In genomic region chr16:56997931-56998330, GRCh38 we compare ENCODE assay signal across 22 cellular contexts. TPM values are rescaled to one million over a fixed set of nuclear protein-coding genes. Genes with fewer than 3 reads are reported as not detected.
DNase-seq lines count a peak whose midpoint lies in the region; ATAC-seq and TF ChIP-seq lines count a peak whose summit lies in the region.
"Had no signal": no experiment of that assay in that cellular context is flagged by ENCODE, and none has a peak within 500 bp of the region (broad histone marks: within the 10 kb centered on the region; RNA-seq: fewer than 3 reads in every experiment).

No MANE protein-coding gene starts in this region.

- no peak overlapping the region for H3K9ac ChIP-seq in Karpas-422 (ENCODE audit: low read length)
- no peak overlapping the region for H3K9ac ChIP-seq in endodermal cell (ENCODE audit: extremely low read depth, low read length, poor library complexity, severe bottlenecking)

- no peak overlapping the region for H2AFZ ChIP-seq in Karpas-422 (ENCODE audit: low read length)

- TF ChIP-seq POLR2A in sigmoid colon (IDR thresholded peaks at IDR 0.05), result no peak

- H3K4me1 Mint-ChIP-seq in activated T-cell treated with anti-CD3 and anti-CD28 coated beads, Interleukin-2, amount 50 U/mL, for 4 hours (ENCODE audit: low read depth), result peaks cover 93% of the 10 kb centered on the region
- H3K4me1 Mint-ChIP-seq in activated naive CD8-positive, alpha-beta T cell treated with anti-CD3 and anti-CD28 coated beads, Interleukin-2, amount 10 ng/mL, durations not matched to agents 7 days and 5 days, result peaks cover 76% of the 10 kb centered on the region
- H3K4me1 Mint-ChIP-seq in endodermal cell, result no peaks in the 10 kb centered on the region

- POLR2A ChIA-PET in activated naive CD8-positive, alpha-beta T cell treated with anti-CD3 and anti-CD28 coated beads, Interleukin-2, amount 10 ng/mL, durations not matched to agents 7 days and 5 days (lab: Charles Lee), result interaction anchor here (0.7 to 4.2 kb wide), 5 partner anchors 9 to 282 kb away, joined by 3 to 47 read pairs (median 3); partner anchors contain the start of gene NLRC5

- TF ChIP-seq CTCF in sigmoid colon (IDR thresholded peaks at IDR 0.05) (no peak), endodermal cell (conservative IDR thresholded peaks at IDR 0.05) (no peak)

- H3K36me3 ChIP-seq in Karpas-422 (ENCODE audit: insufficient read depth, low read length) (no peaks in the 10 kb centered on the region), sigmoid colon (no peaks in the 10 kb centered on the region), endodermal cell (ENCODE audit: control insufficient read depth, insufficient read depth, low read length) (no peaks in the 10 kb centered on the region)
- H3K36me3 ChIP-seq: prostate gland had no signal

- H3K27ac Mint-ChIP-seq in activated naive CD8-positive, alpha-beta T cell treated with anti-CD3 and anti-CD28 coated beads, Interleukin-2, amount 10 ng/mL, durations not matched to agents 7 days and 5 days, result peak overlapping the region; percentile 23
- H3K27ac Mint-ChIP-seq in endodermal cell, result no peak overlapping the region

- DNase-seq in activated T-cell treated with anti-CD3 and anti-CD28 coated beads, Interleukin-2, amount 50 U/mL, for 4 hours, result no peak
- no peak for DNase-seq in activated T-cell treated with anti-CD3 and anti-CD28 coated beads, Interleukin-2, amount 50 U/mL, for 48 hours
- no peak for DNase-seq in Karpas-422
- peak; percentile 26 for DNase-seq in activated naive CD8-positive, alpha-beta T cell treated with anti-CD3 and anti-CD28 coated beads, Interleukin-2, amount 10 ng/mL, durations not matched to agents 7 days and 5 days
- DNase-seq in sigmoid colon, result peak; percentile 5
- DNase-seq in NCI-H526 treated with DMSO at 0.1 percent for 48 hours (lab: John Stamatoyannopoulos, UW), result no peak
- no peak for DNase-seq in cerebellar cortex (ENCODE audit: low spot score)
- no peak for DNase-seq in endodermal cell
- DNase-seq: DMS53; foreskin melanocyte; HCEC 1CT; NCI-H146; NCI-H2171 treated with DMSO at 0.1 percent for 48 hours; NCI-H69; stimulated activated CD8-positive, alpha-beta memory T cell treated with anti-CD3 and anti-CD28 coated beads, Interleukin-4, amount 100 ng/mL, for 48 hours had no signal

- no peaks in the 10 kb centered on the region for H3K9me3 Mint-ChIP-seq in activated T-cell treated with anti-CD3 and anti-CD28 coated beads, Interleukin-2, amount 50 U/mL, for 4 hours
- no peaks in the 10 kb centered on the region for H3K9me3 Mint-ChIP-seq in activated naive CD8-positive, alpha-beta T cell treated with anti-CD3 and anti-CD28 coated beads, Interleukin-2, amount 10 ng/mL, durations not matched to agents 7 days and 5 days
- no peaks in the 10 kb centered on the region for H3K9me3 Mint-ChIP-seq in endodermal cell
- H3K9me3 Mint-ChIP-seq: CD14-positive monocyte had no signal

- no peak for TF ChIP-seq EP300 in sigmoid colon (IDR thresholded peaks at IDR 0.05)

- H3K79me2 ChIP-seq in Karpas-422 (ENCODE audit: low read length), result peaks cover 67% of the 10 kb centered on the region

- H3K27ac ChIP-seq in Karpas-422 (ENCODE audit: low read length) (peak overlapping the region; percentile 26), sigmoid colon (no peak overlapping the region), endodermal cell (ENCODE audit: low read depth, low read length) (no peak overlapping the region)
- H3K27ac ChIP-seq: epithelial cell of prostate, prostate gland had no signal

- H3K4me3 Mint-ChIP-seq in activated T-cell treated with anti-CD3 and anti-CD28 coated beads, Interleukin-2, amount 50 U/mL, for 4 hours, result peak overlapping the region; percentile 35
- peak overlapping the region; percentile 12 for H3K4me3 Mint-ChIP-seq in activated naive CD8-positive, alpha-beta T cell treated with anti-CD3 and anti-CD28 coated beads, Interleukin-2, amount 10 ng/mL, durations not matched to agents 7 days and 5 days
- no peak overlapping the region for H3K4me3 Mint-ChIP-seq in endodermal cell
- H3K4me3 Mint-ChIP-seq: CD14-positive monocyte had no signal

- H3K9me3 ChIP-seq in Karpas-422 (ENCODE audit: low read length) (no peaks in the 10 kb centered on the region), sigmoid colon (no peaks in the 10 kb centered on the region), endodermal cell (ENCODE audit: control insufficient read depth, low read length) (no peaks in the 10 kb centered on the region)
- H3K9me3 ChIP-seq: prostate gland had no signal

- ATAC-seq in activated T-cell treated with anti-CD3 and anti-CD28 coated beads, Interleukin-2, amount 50 U/mL, for 4 hours, result no peak
- ATAC-seq in activated naive CD8-positive, alpha-beta T cell treated with anti-CD3 and anti-CD28 coated beads, Interleukin-2, amount 10 ng/mL, durations not matched to agents 7 days and 5 days (ENCODE audit: low read depth), result no peak
- ATAC-seq: HepG2, Right ventricle myocardium inferior had no signal

- peaks cover 16% of the 10 kb centered on the region for H3K36me3 Mint-ChIP-seq in activated T-cell treated with anti-CD3 and anti-CD28 coated beads, Interleukin-2, amount 50 U/mL, for 4 hours (ENCODE audit: insufficient read depth)
- peaks cover 43% of the 10 kb centered on the region for H3K36me3 Mint-ChIP-seq in activated naive CD8-positive, alpha-beta T cell treated with anti-CD3 and anti-CD28 coated beads, Interleukin-2, amount 10 ng/mL, durations not matched to agents 7 days and 5 days
- H3K36me3 Mint-ChIP-seq in endodermal cell (ENCODE audit: low read depth), result no peaks in the 10 kb centered on the region

- intact Hi-C loops in sigmoid colon (cut with DNase I), result no loop called here

- no peaks in the 10 kb centered on the region for H3K27me3 Mint-ChIP-seq in activated T-cell treated with anti-CD3 and anti-CD28 coated beads, Interleukin-2, amount 50 U/mL, for 4 hours (ENCODE audit: low read depth)
- H3K27me3 Mint-ChIP-seq in activated naive CD8-positive, alpha-beta T cell treated with anti-CD3 and anti-CD28 coated beads, Interleukin-2, amount 10 ng/mL, durations not matched to agents 7 days and 5 days, result no peaks in the 10 kb centered on the region
- peaks cover 16% of the 10 kb centered on the region for H3K27me3 Mint-ChIP-seq in endodermal cell (ENCODE audit: insufficient read depth)

- no peak overlapping the region for H3K4me2 ChIP-seq in Karpas-422 (ENCODE audit: low read depth, low read length, poor library complexity, severe bottlenecking)

- H3K9me2 ChIP-seq in Karpas-422 (replicated peaks; ENCODE audit: insufficient read depth, low read length), result no peaks in the 10 kb centered on the region

- peaks cover 50% of the 10 kb centered on the region for H3K4me1 ChIP-seq in Karpas-422 (ENCODE audit: low read length)
- peaks cover 0 to 14% (median 6%) of the 10 kb centered on the region in 4 donors for H3K4me1 ChIP-seq in sigmoid colon
- no peaks in the 10 kb centered on the region for H3K4me1 ChIP-seq in endodermal cell (ENCODE audit: control insufficient read depth, insufficient read depth, low read length)
- H3K4me1 ChIP-seq: prostate gland had no signal

- H3K4me3 ChIP-seq in Karpas-422 (ENCODE audit: low read length) (no peak overlapping the region), sigmoid colon (no peak overlapping the region), endodermal cell (ENCODE audit: low read length) (no peak overlapping the region)
- H3K4me3 ChIP-seq: prostate gland had no signal

- no peaks in the 10 kb centered on the region; the same call in 1 of the 2 replicates for H4K20me1 ChIP-seq in Karpas-422 (ENCODE audit: insufficient read depth, low read depth, low read length)

- WGBS in sigmoid colon, 2 donors, result 69 to 78% methylated on average over 3 of the region's 3 CpGs
- 86 to 90% methylated on average over 2 to 3 of the region's 3 CpGs for WGBS in endodermal cell (ENCODE audit: insufficient coverage in 1 of 2, insufficient read length in 1 of 2), 2 experiments

- H3K27me3 ChIP-seq in Karpas-422 (ENCODE audit: low read length) (no peaks in the 10 kb centered on the region), sigmoid colon (no peaks in the 10 kb centered on the region), endodermal cell (ENCODE audit: control insufficient read depth, insufficient read depth, low read length, poor library complexity, severe bottlenecking) (peaks cover 23% of the 10 kb centered on the region)

RNA-seq across cellular contexts. Expression of gene NLRC5, which starts 8.6 kb away (rescaled TPM):
- total RNA-seq in activated T-cell treated with anti-CD3 and anti-CD28 coated beads, Interleukin-2, amount 50 U/mL, for 4 hours, result 100 to 1,000 TPM; 143 to 180 (median 158) TPM
- 103 and 116 TPM in 2 replicates for total RNA-seq in Karpas-422 (2014; rRNA removed; shearing (Covaris generic); ENCODE audit: low replicate concordance)
- 100 to 1,000 TPM; 401 to 414 TPM for total RNA-seq in activated naive CD8-positive, alpha-beta T cell treated with anti-CD3 and anti-CD28 coated beads, Interleukin-2, amount 10 ng/mL, durations not matched to agents 7 days and 5 days
- total RNA-seq in sigmoid colon (10 to 100 TPM in 3 of 4 donors, 1 to 10 TPM in 1; 9.5 to 37.7 (median 16.0) TPM), endodermal cell (under 1 TPM; 0.64 to 0.97 TPM)
- 100 to 1,000 TPM in 1 of 3 donors, 10 to 100 TPM in 2; 13.8 to 119 (median 24.0) TPM for polyA plus RNA-seq in sigmoid colon
- polyA plus RNA-seq in endodermal cell (2013, experiment 1 of 2), result 0.21 TPM
- polyA plus RNA-seq in endodermal cell (2013, experiment 2 of 2), result 0.12 TPM
- polyA plus RNA-seq: neural cell had no signal

RNA-seq across cellular contexts. Expression of gene CETP, which starts 36.2 kb away (rescaled TPM):
- total RNA-seq in activated T-cell treated with anti-CD3 and anti-CD28 coated beads, Interleukin-2, amount 50 U/mL, for 4 hours, result under 1 TPM in 1 of 3 donors, not detected in 2; 0.11 TPM
- total RNA-seq in Karpas-422 (2014; rRNA removed; shearing (Covaris generic); ENCODE audit: low replicate concordance), result 0.32 and 0.48 TPM in 2 replicates
- total RNA-seq in activated naive CD8-positive, alpha-beta T cell treated with anti-CD3 and anti-CD28 coated beads, Interleukin-2, amount 10 ng/mL, durations not matched to agents 7 days and 5 days, result not detected
- under 1 TPM in 2 of 4 donors, not detected in 2; 0.36 to 0.55 TPM for total RNA-seq in sigmoid colon
- polyA plus RNA-seq in sigmoid colon, result 1 to 10 TPM in 2 of 3 donors, not detected in 1; 1.2 to 2.1 TPM
- not detected for total RNA-seq in endodermal cell
- polyA plus RNA-seq in endodermal cell (2013, experiment 1 of 2), result not detected
- polyA plus RNA-seq in endodermal cell (2013, experiment 2 of 2), result not detected
- total RNA-seq: M059J had no signal
- polyA plus RNA-seq: neural cell had no signal

Comparison
In these comparisons a context has a peak if more than half of its experiments do, and no peak if none do; other contexts are left out.
1. DNase-seq: peak in activated naive CD8-positive, alpha-beta T cell treated with anti-CD3 and anti-CD28 coated beads, Interleukin-2, amount 10 ng/mL, durations not matched to agents 7 days and 5 days (single experiment) and sigmoid colon (single experiment); none in activated T-cell treated with anti-CD3 and anti-CD28 coated beads, Interleukin-2, amount 50 U/mL, for 4 hours (single experiment), activated T-cell treated with anti-CD3 and anti-CD28 coated beads, Interleukin-2, amount 50 U/mL, for 48 hours (0 of 2), Karpas-422 (single experiment), NCI-H526 treated with DMSO at 0.1 percent for 48 hours (single experiment), cerebellar cortex (single experiment) and endodermal cell (single experiment).
2. RNA of gene NLRC5, which starts 8.6 kb away (total RNA-seq): 401 to 414 TPM in activated naive CD8-positive, alpha-beta T cell treated with anti-CD3 and anti-CD28 coated beads, Interleukin-2, amount 10 ng/mL, durations not matched to agents 7 days and 5 days, 143 to 180 TPM in activated T-cell treated with anti-CD3 and anti-CD28 coated beads, Interleukin-2, amount 50 U/mL, for 4 hours, 103 to 116 TPM in Karpas-422 and 9.5 to 37.7 TPM in sigmoid colon; 0.64 to 0.97 TPM in endodermal cell; every median in the first group is over 4 times any median in the second.